Comparison of ENCODE assay signal across 1 cellular context in the genomic region with DNA sequence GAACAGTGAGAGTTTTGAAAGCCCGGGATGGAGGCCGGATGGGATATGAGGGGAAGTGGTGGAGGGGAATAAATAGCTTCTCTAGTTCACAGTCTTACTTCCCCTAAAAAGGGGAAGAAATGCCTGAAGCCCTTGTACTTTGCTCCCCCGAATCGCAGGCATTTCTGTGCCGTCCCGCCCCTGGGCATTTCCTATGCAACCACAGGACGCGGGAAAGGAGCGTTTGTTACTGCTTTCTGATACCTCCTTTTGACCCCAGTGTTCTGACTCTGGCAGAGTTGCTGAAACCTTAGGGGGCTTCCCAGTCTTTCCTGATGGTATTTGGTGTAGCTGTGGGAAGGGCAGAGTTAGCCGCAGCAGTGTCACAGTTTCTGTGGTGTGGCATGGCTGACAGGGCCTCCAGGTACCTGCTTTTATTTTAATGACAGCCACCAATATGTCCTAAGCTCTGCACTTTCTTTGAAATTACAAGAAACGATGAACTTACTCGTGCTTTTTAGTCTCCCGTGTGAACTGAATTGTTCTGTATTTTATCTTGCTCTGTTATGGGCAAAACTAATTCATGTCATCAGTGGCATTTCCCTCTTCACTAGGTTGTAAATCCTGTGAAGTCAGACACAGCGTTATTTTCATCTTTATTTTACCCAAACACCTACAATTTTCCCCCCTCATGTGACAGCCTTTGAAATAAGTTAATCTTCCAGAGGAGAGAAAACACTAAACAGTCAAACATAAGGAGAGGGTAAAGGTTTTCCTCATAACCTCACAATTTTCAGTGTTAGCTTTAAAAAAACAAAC.
TF ChIP-seq lines count a peak whose summit lies in the region.

No MANE protein-coding gene starts in this region.

TF ChIP-seq in HepG2, 621 proteins besides CTCF, POLR2A, EP300 and RAD21 (continued from another document and continues in another):
- TF ChIP-seq, protein P1, sequence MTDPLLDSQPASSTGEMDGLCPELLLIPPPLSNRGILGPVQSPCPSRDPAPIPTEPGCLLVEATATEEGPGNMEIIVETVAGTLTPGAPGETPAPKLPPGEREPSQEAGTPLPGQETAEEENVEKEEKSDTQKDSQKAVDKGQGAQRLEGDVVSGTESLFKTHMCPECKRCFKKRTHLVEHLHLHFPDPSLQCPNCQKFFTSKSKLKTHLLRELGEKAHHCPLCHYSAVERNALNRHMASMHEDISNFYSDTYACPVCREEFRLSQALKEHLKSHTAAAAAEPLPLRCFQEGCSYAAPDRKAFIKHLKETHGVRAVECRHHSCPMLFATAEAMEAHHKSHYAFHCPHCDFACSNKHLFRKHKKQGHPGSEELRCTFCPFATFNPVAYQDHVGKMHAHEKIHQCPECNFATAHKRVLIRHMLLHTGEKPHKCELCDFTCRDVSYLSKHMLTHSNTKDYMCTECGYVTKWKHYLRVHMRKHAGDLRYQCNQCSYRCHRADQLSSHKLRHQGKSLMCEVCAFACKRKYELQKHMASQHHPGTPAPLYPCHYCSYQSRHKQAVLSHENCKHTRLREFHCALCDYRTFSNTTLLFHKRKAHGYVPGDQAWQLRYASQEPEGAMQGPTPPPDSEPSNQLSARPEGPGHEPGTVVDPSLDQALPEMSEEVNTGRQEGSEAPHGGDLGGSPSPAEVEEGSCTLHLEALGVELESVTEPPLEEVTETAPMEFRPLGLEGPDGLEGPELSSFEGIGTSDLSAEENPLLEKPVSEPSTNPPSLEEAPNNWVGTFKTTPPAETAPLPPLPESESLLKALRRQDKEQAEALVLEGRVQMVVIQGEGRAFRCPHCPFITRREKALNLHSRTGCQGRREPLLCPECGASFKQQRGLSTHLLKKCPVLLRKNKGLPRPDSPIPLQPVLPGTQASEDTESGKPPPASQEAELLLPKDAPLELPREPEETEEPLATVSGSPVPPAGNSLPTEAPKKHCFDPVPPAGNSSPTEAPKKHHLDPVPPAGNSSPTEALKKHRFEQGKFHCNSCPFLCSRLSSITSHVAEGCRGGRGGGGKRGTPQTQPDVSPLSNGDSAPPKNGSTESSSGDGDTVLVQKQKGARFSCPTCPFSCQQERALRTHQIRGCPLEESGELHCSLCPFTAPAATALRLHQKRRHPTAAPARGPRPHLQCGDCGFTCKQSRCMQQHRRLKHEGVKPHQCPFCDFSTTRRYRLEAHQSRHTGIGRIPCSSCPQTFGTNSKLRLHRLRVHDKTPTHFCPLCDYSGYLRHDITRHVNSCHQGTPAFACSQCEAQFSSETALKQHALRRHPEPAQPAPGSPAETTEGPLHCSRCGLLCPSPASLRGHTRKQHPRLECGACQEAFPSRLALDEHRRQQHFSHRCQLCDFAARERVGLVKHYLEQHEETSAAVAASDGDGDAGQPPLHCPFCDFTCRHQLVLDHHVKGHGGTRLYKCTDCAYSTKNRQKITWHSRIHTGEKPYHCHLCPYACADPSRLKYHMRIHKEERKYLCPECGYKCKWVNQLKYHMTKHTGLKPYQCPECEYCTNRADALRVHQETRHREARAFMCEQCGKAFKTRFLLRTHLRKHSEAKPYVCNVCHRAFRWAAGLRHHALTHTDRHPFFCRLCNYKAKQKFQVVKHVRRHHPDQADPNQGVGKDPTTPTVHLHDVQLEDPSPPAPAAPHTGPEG (CRISPR knock-in tag; IDR thresholded peaks at IDR 0.05) = no peak
- TF ChIP-seq ZNF326 (CRISPR knock-in tag; IDR thresholded peaks at IDR 0.05; ENCODE audit: borderline replicate concordance) (no peak), ATF7 (IDR thresholded peaks at IDR 0.05) (no peak), ATF7 (CRISPR knock-in tag; IDR thresholded peaks at IDR 0.05) (no peak), ZNF724P (CRISPR knock-in tag; IDR thresholded peaks at IDR 0.05; ENCODE audit: borderline replicate concordance) (no peak), REL (CRISPR knock-in tag; conservative IDR thresholded peaks at IDR 0.05) (no peak), NCOA1 (CRISPR knock-in tag; IDR thresholded peaks at IDR 0.05) (0 out of 2 replicates have a peak, but pooled peaks have one; percentile 15), FOXK1 (CRISPR knock-in tag; IDR thresholded peaks at IDR 0.05; ENCODE audit: borderline replicate concordance, low read depth) (no peak), NR1H2 (CRISPR knock-in tag; IDR thresholded peaks at IDR 0.05; ENCODE audit: borderline replicate concordance, low read depth) (no peak), THAP11 (CRISPR knock-in tag; IDR thresholded peaks at IDR 0.05) (no peak), FLYWCH1 (CRISPR knock-in tag; IDR thresholded peaks at IDR 0.05) (no peak), TCF7L2 (IDR thresholded peaks at IDR 0.05; ENCODE audit: low read depth, low read length) (no peak), ZNF720 (CRISPR knock-in tag; IDR thresholded peaks at IDR 0.05) (no peak), TBX2 (CRISPR knock-in tag; IDR thresholded peaks at IDR 0.05; ENCODE audit: borderline replicate concordance) (no peak), ZNF788 (CRISPR knock-in tag; IDR thresholded peaks at IDR 0.05; ENCODE audit: borderline replicate concordance) (no peak), SNAI1 (CRISPR knock-in tag; IDR thresholded peaks at IDR 0.05; ENCODE audit: borderline replicate concordance) (no peak), ZNF367 (CRISPR knock-in tag; IDR thresholded peaks at IDR 0.05; ENCODE audit: borderline replicate concordance) (no peak), SRF (IDR thresholded peaks at IDR 0.05; ENCODE audit: low read depth, low read length) (peak; percentile 50; the same call in 1 of the 2 replicates), CAMTA2 (CRISPR knock-in tag; IDR thresholded peaks at IDR 0.05; ENCODE audit: borderline replicate concordance) (no peak), SP140L (CRISPR knock-in tag; IDR thresholded peaks at IDR 0.05; ENCODE audit: borderline replicate concordance) (no peak), NONO (IDR thresholded peaks at IDR 0.05) (no peak), NONO (CRISPR knock-in tag; conservative IDR thresholded peaks at IDR 0.05) (0 out of 2 replicates have a peak, but pooled peaks have one; percentile 5), SP5 (CRISPR knock-in tag; IDR thresholded peaks at IDR 0.05; ENCODE audit: borderline replicate concordance, low read depth) (peak; percentile 77), DNMT3B (CRISPR knock-in tag; conservative IDR thresholded peaks at IDR 0.05) (0 out of 2 replicates have a peak, but pooled peaks have one; percentile 4)
- TF ChIP-seq, protein P2, sequence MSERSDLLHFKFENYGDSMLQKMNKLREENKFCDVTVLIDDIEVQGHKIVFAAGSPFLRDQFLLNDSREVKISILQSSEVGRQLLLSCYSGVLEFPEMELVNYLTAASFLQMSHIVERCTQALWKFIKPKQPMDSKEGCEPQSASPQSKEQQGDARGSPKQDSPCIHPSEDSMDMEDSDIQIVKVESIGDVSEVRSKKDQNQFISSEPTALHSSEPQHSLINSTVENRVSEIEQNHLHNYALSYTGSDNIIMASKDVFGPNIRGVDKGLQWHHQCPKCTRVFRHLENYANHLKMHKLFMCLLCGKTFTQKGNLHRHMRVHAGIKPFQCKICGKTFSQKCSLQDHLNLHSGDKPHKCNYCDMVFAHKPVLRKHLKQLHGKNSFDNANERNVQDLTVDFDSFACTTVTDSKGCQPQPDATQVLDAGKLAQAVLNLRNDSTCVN (CRISPR knock-in tag; IDR thresholded peaks at IDR 0.05; ENCODE audit: borderline replicate concordance) = no peak
- TF ChIP-seq, protein P3, sequence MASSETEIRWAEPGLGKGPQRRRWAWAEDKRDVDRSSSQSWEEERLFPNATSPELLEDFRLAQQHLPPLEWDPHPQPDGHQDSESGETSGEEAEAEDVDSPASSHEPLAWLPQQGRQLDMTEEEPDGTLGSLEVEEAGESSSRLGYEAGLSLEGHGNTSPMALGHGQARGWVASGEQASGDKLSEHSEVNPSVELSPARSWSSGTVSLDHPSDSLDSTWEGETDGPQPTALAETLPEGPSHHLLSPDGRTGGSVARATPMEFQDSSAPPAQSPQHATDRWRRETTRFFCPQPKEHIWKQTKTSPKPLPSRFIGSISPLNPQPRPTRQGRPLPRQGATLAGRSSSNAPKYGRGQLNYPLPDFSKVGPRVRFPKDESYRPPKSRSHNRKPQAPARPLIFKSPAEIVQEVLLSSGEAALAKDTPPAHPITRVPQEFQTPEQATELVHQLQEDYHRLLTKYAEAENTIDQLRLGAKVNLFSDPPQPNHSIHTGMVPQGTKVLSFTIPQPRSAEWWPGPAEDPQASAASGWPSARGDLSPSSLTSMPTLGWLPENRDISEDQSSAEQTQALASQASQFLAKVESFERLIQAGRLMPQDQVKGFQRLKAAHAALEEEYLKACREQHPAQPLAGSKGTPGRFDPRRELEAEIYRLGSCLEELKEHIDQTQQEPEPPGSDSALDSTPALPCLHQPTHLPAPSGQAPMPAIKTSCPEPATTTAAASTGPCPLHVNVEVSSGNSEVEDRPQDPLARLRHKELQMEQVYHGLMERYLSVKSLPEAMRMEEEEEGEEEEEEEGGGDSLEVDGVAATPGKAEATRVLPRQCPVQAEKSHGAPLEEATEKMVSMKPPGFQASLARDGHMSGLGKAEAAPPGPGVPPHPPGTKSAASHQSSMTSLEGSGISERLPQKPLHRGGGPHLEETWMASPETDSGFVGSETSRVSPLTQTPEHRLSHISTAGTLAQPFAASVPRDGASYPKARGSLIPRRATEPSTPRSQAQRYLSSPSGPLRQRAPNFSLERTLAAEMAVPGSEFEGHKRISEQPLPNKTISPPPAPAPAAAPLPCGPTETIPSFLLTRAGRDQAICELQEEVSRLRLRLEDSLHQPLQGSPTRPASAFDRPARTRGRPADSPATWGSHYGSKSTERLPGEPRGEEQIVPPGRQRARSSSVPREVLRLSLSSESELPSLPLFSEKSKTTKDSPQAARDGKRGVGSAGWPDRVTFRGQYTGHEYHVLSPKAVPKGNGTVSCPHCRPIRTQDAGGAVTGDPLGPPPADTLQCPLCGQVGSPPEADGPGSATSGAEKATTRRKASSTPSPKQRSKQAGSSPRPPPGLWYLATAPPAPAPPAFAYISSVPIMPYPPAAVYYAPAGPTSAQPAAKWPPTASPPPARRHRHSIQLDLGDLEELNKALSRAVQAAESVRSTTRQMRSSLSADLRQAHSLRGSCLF (CRISPR knock-in tag; IDR thresholded peaks at IDR 0.05; ENCODE audit: borderline replicate concordance) = no peak
- TF ChIP-seq, protein P4, sequence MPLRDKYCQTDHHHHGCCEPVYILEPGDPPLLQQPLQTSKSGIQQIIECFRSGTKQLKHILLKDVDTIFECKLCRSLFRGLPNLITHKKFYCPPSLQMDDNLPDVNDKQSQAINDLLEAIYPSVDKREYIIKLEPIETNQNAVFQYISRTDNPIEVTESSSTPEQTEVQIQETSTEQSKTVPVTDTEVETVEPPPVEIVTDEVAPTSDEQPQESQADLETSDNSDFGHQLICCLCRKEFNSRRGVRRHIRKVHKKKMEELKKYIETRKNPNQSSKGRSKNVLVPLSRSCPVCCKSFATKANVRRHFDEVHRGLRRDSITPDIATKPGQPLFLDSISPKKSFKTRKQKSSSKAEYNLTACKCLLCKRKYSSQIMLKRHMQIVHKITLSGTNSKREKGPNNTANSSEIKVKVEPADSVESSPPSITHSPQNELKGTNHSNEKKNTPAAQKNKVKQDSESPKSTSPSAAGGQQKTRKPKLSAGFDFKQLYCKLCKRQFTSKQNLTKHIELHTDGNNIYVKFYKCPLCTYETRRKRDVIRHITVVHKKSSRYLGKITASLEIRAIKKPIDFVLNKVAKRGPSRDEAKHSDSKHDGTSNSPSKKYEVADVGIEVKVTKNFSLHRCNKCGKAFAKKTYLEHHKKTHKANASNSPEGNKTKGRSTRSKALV (CRISPR knock-in tag; IDR thresholded peaks at IDR 0.05) = no peak
- TF ChIP-seq, protein P5, sequence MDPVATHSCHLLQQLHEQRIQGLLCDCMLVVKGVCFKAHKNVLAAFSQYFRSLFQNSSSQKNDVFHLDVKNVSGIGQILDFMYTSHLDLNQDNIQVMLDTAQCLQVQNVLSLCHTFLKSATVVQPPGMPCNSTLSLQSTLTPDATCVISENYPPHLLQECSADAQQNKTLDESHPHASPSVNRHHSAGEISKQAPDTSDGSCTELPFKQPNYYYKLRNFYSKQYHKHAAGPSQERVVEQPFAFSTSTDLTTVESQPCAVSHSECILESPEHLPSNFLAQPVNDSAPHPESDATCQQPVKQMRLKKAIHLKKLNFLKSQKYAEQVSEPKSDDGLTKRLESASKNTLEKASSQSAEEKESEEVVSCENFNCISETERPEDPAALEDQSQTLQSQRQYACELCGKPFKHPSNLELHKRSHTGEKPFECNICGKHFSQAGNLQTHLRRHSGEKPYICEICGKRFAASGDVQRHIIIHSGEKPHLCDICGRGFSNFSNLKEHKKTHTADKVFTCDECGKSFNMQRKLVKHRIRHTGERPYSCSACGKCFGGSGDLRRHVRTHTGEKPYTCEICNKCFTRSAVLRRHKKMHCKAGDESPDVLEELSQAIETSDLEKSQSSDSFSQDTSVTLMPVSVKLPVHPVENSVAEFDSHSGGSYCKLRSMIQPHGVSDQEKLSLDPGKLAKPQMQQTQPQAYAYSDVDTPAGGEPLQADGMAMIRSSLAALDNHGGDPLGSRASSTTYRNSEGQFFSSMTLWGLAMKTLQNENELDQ (CRISPR knock-in tag; IDR thresholded peaks at IDR 0.05; ENCODE audit: borderline replicate concordance) = no peak
- TF ChIP-seq, protein P6, sequence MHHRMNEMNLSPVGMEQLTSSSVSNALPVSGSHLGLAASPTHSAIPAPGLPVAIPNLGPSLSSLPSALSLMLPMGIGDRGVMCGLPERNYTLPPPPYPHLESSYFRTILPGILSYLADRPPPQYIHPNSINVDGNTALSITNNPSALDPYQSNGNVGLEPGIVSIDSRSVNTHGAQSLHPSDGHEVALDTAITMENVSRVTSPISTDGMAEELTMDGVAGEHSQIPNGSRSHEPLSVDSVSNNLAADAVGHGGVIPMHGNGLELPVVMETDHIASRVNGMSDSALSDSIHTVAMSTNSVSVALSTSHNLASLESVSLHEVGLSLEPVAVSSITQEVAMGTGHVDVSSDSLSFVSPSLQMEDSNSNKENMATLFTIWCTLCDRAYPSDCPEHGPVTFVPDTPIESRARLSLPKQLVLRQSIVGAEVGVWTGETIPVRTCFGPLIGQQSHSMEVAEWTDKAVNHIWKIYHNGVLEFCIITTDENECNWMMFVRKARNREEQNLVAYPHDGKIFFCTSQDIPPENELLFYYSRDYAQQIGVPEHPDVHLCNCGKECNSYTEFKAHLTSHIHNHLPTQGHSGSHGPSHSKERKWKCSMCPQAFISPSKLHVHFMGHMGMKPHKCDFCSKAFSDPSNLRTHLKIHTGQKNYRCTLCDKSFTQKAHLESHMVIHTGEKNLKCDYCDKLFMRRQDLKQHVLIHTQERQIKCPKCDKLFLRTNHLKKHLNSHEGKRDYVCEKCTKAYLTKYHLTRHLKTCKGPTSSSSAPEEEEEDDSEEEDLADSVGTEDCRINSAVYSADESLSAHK (CRISPR knock-in tag; IDR thresholded peaks at IDR 0.05; ENCODE audit: borderline replicate concordance) = no peak
- TF ChIP-seq, protein P7, sequence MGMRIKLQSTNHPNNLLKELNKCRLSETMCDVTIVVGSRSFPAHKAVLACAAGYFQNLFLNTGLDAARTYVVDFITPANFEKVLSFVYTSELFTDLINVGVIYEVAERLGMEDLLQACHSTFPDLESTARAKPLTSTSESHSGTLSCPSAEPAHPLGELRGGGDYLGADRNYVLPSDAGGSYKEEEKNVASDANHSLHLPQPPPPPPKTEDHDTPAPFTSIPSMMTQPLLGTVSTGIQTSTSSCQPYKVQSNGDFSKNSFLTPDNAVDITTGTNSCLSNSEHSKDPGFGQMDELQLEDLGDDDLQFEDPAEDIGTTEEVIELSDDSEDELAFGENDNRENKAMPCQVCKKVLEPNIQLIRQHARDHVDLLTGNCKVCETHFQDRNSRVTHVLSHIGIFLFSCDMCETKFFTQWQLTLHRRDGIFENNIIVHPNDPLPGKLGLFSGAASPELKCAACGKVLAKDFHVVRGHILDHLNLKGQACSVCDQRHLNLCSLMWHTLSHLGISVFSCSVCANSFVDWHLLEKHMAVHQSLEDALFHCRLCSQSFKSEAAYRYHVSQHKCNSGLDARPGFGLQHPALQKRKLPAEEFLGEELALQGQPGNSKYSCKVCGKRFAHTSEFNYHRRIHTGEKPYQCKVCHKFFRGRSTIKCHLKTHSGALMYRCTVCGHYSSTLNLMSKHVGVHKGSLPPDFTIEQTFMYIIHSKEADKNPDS (CRISPR knock-in tag; IDR thresholded peaks at IDR 0.05) = no peak
